Comparison of ENCODE assay signal across 8 cellular contexts in genomic region chr17:32936894-32937500, GRCh38. TPM values are rescaled to one million over a fixed set of nuclear protein-coding genes. Genes with fewer than 3 reads are reported as not detected.
DNase-seq lines count a peak whose midpoint lies in the region; ATAC-seq and TF ChIP-seq lines count a peak whose summit lies in the region.

No MANE protein-coding gene starts in this region.

- no peak for ATAC-seq in HG03196 (IDR thresholded peaks at IDR 0.05; ENCODE audit: unreplicated experiment)

- peak; percentile 90 for TF ChIP-seq CTCF in epithelial cell of esophagus (IDR thresholded peaks at IDR 0.05; ENCODE audit: insufficient read depth, low read depth, low read length, missing control alignments)

- peak; percentile 9 for DNase-seq in SIG-M5 treated with dmso at 0.1 percent for 504 hours (lab: John Stamatoyannopoulos, UW; ENCODE audit: unreplicated experiment)
- no peak for DNase-seq in SIG-M5 (lab: John Stamatoyannopoulos, UW)
- DNase-seq in NCI-H526 (lab: John Stamatoyannopoulos, UW), result peak; percentile 80 to 90
- DNase-seq in activated CD8-positive, alpha-beta memory T cell treated with anti-CD3 and anti-CD28 coated beads, Interleukin-2, amount 50 U/mL, for 24 hours (ENCODE audit: extremely low read depth), result peak; percentile 27
- DNase-seq in epithelial cell of esophagus (ENCODE audit: low read depth), result peak; percentile 70
- DNase-seq in mucosa of gallbladder (ENCODE audit: low spot score), result peak; percentile 81
- peak; percentile 84 for DNase-seq in stimulated activated CD8-positive, alpha-beta memory T cell treated with anti-CD3 and anti-CD28 coated beads, Interleukin-4, amount 100 ng/mL, for 48 hours

- no peak overlapping the region for H3K4me3 ChIP-seq in epithelial cell of esophagus (ENCODE audit: low read length)

RNA-seq across cellular contexts. Expression of gene TMEM98, which starts 9.0 kb away (rescaled TPM):
- total RNA-seq in mucosa of gallbladder, result 153 TPM

RNA-seq across cellular contexts. Expression of gene SPACA3, which starts 54.6 kb away (rescaled TPM):
- not detected for total RNA-seq in mucosa of gallbladder
